In genomic region chr18:805755-806110, GRCh38 we compare ENCODE assay signal across 10 cellular contexts. TPM values are rescaled to one million over a fixed set of nuclear protein-coding genes. Genes with fewer than 3 reads are reported as not detected.
DNase-seq lines count a peak whose midpoint lies in the region; ATAC-seq and TF ChIP-seq lines count a peak whose summit lies in the region.
"Had no signal": no experiment of that assay in that cellular context is flagged by ENCODE, and none has a peak within 500 bp of the region (broad histone marks: within the 10 kb centered on the region; RNA-seq: fewer than 3 reads in every experiment).

No MANE protein-coding gene starts in this region.

- H3K4me1 Mint-ChIP-seq in IgD-negative memory B cell: peaks cover 4 to 12% (median 5%) of the 10 kb centered on the region in 3 donors

- peaks cover 0 to 4% (median 0%) of the 10 kb centered on the region in 3 donors for H3K9me3 Mint-ChIP-seq in IgD-negative memory B cell

- no peaks in the 10 kb centered on the region for H3K36me3 Mint-ChIP-seq in IgD-negative memory B cell

- H3K4me1 ChIP-seq in lower lobe of right lung: peaks cover 47% of the 10 kb centered on the region

- no peak overlapping the region for H3K27ac Mint-ChIP-seq in IgD-negative memory B cell

- no peaks in the 10 kb centered on the region for H3K36me3 ChIP-seq in lower lobe of right lung
- no peaks in the 10 kb centered on the region for H3K36me3 ChIP-seq in MG63
- H3K36me3 ChIP-seq: tibial nerve had no signal

- H3K27me3 Mint-ChIP-seq in IgD-negative memory B cell: peaks cover 30% of the 10 kb centered on the region

- DNase-seq in lower lobe of right lung: no peak
- DNase-seq in occipital lobe (lab: John Stamatoyannopoulos, UW): no peak
- no peak for DNase-seq in middle frontal gyrus (ENCODE audit: extremely low spot score, low spot score)
- no peak for DNase-seq in MG63
- no peak for DNase-seq in AG08396 (ENCODE audit: low spot score)
- DNase-seq: NCI-H526 treated with DMSO at 0.1 percent for 48 hours had no signal

- H3K27me3 ChIP-seq in lower lobe of right lung (ENCODE audit: low read depth) (no peaks in the 10 kb centered on the region), MG63 (no peaks in the 10 kb centered on the region)
- H3K27me3 ChIP-seq: tibial nerve had no signal

- no peak for TF ChIP-seq CTCF in lower lobe of right lung (IDR thresholded peaks at IDR 0.05)

- intact Hi-C loops in lower lobe of right lung (cut with DNase I): no loop called here

- ATAC-seq in GM18517 (IDR thresholded peaks at IDR 0.05; ENCODE audit: unreplicated experiment): peak; percentile 27
- ATAC-seq in GM21526 (IDR thresholded peaks at IDR 0.05; ENCODE audit: low FRiP score, unreplicated experiment): peak; percentile 37
- no peak for ATAC-seq in lower lobe of right lung

- H3K9me3 ChIP-seq in lower lobe of right lung (no peaks in the 10 kb centered on the region), MG63 (no peaks in the 10 kb centered on the region)
- H3K9me3 ChIP-seq: tibial nerve had no signal

- H3K27ac ChIP-seq in lower lobe of right lung: no peak overlapping the region
- H3K27ac ChIP-seq: tibial nerve had no signal

- H3K4me3 Mint-ChIP-seq in IgD-negative memory B cell: peak overlapping the region in 3 of 4 donors; percentile 9 to 63 (median 28)

- H3K4me3 ChIP-seq in lower lobe of right lung: peak overlapping the region; percentile 14
- no peak overlapping the region for H3K4me3 ChIP-seq in MG63

RNA-seq across cellular contexts. Expression of gene YES1, which starts 6.3 kb away (rescaled TPM):
- 0.18 TPM for polyA plus RNA-seq in IgD-negative memory B cell
- total RNA-seq in lower lobe of right lung (42.0 TPM), occipital lobe (41.6 TPM)
- total RNA-seq in MG63 (2014; rRNA removed; shearing (Covaris generic); ENCODE audit: low replicate concordance): 68.5 and 95.9 TPM in 2 replicates

Comparison
In these comparisons a context has a peak if more than half of its experiments do, and no peak if none do; other contexts are left out.
1. ATAC-seq: peak in GM18517 (single experiment) and GM21526 (single experiment); none in lower lobe of right lung (0 of 2).